Comparison of ENCODE assay signal across 5 cellular contexts in genomic region chr5:2249442-2249841, GRCh38.
"Had no signal": no experiment of that assay in that cellular context is flagged by ENCODE, and none has a peak within 500 bp of the region (broad histone marks: within the 10 kb centered on the region; RNA-seq: fewer than 3 reads in every experiment).

No MANE protein-coding gene starts in this region.

- DNase-seq: H9, HCEC 1CT, IMR-90 had no signal

- ATAC-seq: GM23338, K562 had no signal

- H2AFZ ChIP-seq: GM23338 had no signal

- H3K4me3 ChIP-seq: GM23338, K562 had no signal

- H3K4me2 ChIP-seq: GM23338 had no signal
